21 cellular contexts compared by ENCODE assay signal in the genomic region with DNA sequence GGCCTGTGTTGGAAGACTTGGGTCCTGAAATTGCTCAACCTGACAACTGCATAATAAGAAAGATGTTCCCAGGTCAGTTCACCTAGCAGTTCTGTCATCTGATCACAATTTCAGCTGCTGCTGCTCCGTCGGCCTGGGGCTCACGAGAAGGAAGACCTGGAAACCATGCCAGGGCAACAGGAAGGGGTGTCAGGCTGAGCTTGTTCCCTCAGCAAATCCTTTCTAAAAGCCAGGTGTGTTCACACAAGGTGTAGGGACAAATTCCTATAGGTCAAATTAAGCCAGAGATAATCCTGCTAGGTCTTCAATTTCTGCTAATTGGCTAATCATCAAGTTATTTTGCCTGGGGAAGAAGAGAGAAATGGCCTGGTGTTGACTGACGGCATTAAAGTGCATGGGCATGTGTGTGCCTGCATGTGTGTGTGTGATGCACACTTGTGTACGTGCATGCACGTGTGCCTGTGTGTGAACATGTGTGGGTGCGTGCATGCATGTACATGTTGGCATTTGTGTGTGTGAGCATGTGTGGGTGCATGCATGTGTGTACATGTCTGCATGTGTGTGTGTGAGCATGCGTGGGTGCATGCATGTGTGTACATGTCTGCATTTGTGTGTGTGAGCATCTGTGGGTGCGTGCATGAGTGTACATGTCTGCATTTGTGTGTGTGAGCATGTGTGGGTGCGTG.
"Had no signal": no experiment of that assay in that cellular context is flagged by ENCODE, and none has a peak within 500 bp of the region (broad histone marks: within the 10 kb centered on the region; RNA-seq: fewer than 3 reads in every experiment).

No MANE protein-coding gene starts in this region.

- H3K9me3 ChIP-seq: gastrocnemius medialis, neutrophil, prostate gland, right atrium auricular region, sigmoid colon, stomach, thyroid gland had no signal

- H3K4me3 ChIP-seq: gastrocnemius medialis, lung, prostate gland, right atrium auricular region, sigmoid colon, stomach, thyroid gland had no signal

- H3K79me2 ChIP-seq: parathyroid adenoma had no signal

- ATAC-seq: esophagus mucosa; gastrocnemius medialis; left lobe of liver; natural killer cell; stimulated activated effector memory CD8-positive, alpha-beta T cell treated with anti-CD3 and anti-CD28 coated beads, Interleukin-12 subunit alpha, Interleukin-12 subunit beta, amount 100 ng/mL, for 72 hours had no signal

- H3K36me3 ChIP-seq: gastrocnemius medialis, neutrophil, prostate gland, right atrium auricular region, sigmoid colon, stomach, thyroid gland had no signal

- H3K27me3 ChIP-seq: gastrocnemius medialis, neutrophil, right atrium auricular region, sigmoid colon, thyroid gland had no signal

- H3K27ac ChIP-seq: epithelial cell of prostate, gastrocnemius medialis, neutrophil, parathyroid adenoma, prostate gland, right atrium auricular region, sigmoid colon, stomach, thyroid gland had no signal

- DNase-seq: effector CD8-positive, alpha-beta T cell; endodermal cell; gastrocnemius medialis; natural killer cell; sigmoid colon; stimulated activated CD4-positive, alpha-beta T cell treated with anti-CD3 and anti-CD28 coated beads, Interleukin-2, amount 100 ng/mL, for 24 hours; stimulated activated CD4-positive, alpha-beta T cell treated with anti-CD3 and anti-CD28 coated beads, Interleukin-4, amount 100 ng/mL, for 24 hours; stimulated activated naive CD4-positive, alpha-beta T cell treated with Interleukin-2 at 50 U/mL for 16 hours; stomach; thyroid gland had no signal

- H2AFZ ChIP-seq: parathyroid adenoma had no signal

- H3K9ac ChIP-seq: parathyroid adenoma had no signal

- FAIRE-seq: colon, keratinocyte had no signal

- H3K4me1 ChIP-seq: gastrocnemius medialis, parathyroid adenoma, prostate gland, right atrium auricular region, sigmoid colon, stomach, thyroid gland had no signal
